8 cellular contexts compared by ENCODE assay signal in the genomic region with DNA sequence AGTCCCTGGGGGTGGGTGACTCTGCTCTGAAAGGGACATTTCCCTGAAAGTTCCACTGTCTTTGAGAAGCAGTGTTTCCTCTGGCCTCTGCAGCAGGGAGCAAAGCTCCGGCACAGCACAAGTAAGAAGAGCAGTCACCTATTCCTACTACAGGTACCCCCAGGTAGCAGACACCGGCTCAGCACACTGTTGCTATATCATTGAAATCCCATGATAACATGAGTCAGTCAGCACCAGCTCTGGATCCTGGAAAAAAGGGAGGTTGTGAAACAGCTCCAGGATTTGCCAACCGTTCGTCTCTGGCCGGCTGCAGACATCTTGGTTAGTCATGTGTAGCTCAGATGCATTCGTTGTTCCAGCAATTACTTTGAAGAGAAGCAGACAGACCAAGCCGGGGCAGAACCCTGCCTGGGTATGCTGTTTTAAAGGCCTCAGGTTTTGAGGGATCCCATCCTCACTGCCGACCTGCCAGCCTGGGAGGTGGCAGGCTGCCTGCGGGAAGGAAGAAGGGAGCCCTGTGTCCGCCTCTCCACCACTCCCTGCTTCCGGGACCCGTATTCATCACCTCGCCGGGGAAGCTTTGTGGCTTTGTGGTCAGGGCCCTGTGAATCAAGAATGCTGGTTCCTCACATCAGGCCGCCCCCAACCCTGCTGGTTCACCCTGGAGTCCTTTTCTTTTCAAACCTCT.
DNase-seq lines count a peak whose midpoint lies in the region; ATAC-seq and TF ChIP-seq lines count a peak whose summit lies in the region.

No MANE protein-coding gene starts in this region.

- H3K36me3 ChIP-seq in suprapubic skin = peaks cover 2% of the 10 kb centered on the region

- H3K9me3 ChIP-seq in suprapubic skin = no peaks in the 10 kb centered on the region

- peak overlapping the region; percentile 51 to 96 (median 87) for H3K27ac Mint-ChIP-seq in naive thymus-derived CD8-positive, alpha-beta T cell

- H3K4me3 ChIP-seq in HFF-Myc (replicated peaks; ENCODE audit: low read depth, low read length) = peak overlapping the region; percentile 2; the same call in 1 of the 2 replicates
- H3K4me3 ChIP-seq in suprapubic skin = no peak overlapping the region

- POLR2A ChIA-PET in naive thymus-derived CD8-positive, alpha-beta T cell (lab: Charles Lee) = no interaction called here

- no peaks in the 10 kb centered on the region for H3K27me3 Mint-ChIP-seq in naive thymus-derived CD8-positive, alpha-beta T cell

- H3K9me3 Mint-ChIP-seq in naive thymus-derived CD8-positive, alpha-beta T cell = peaks cover 0 to 7% (median 0%) of the 10 kb centered on the region in 9 donors

- ATAC-seq in naive thymus-derived CD8-positive, alpha-beta T cell = peak; percentile 33 to 35
- ATAC-seq in GM18858 (IDR thresholded peaks at IDR 0.05; ENCODE audit: unreplicated experiment) = no peak

- no peak for TF ChIP-seq EP300 in suprapubic skin (IDR thresholded peaks at IDR 0.05)

- TF ChIP-seq CTCF in HFF-Myc (IDR thresholded peaks at IDR 0.05; ENCODE audit: low read depth, low read length, missing control alignments) = no peak
- TF ChIP-seq CTCF in suprapubic skin (IDR thresholded peaks at IDR 0.05) = no peak

- peak overlapping the region; percentile 92 for H3K27ac ChIP-seq in suprapubic skin

- no peaks in the 10 kb centered on the region for H3K27me3 ChIP-seq in suprapubic skin

- no peak for TF ChIP-seq POLR2A in suprapubic skin (IDR thresholded peaks at IDR 0.05)

- H3K4me1 Mint-ChIP-seq in naive thymus-derived CD8-positive, alpha-beta T cell = peaks cover 21 to 87% (median 76%) of the 10 kb centered on the region in 4 donors

- DNase-seq in HFF-Myc (ENCODE audit: extremely low read depth, low read depth) (peak; percentile 48), T-helper 22 cell (ENCODE audit: low read depth) (peak; percentile 48), astrocyte of the hippocampus (ENCODE audit: low read depth, low spot score) (peak; percentile 91), suprapubic skin (ENCODE audit: low spot score in 2 of 2) (peak in 1 of 2 donors; percentile 88), epidermal melanocyte (ENCODE audit: insufficient read length, low spot score) (no peak), HUDEP-2 (lab: John Stamatoyannopoulos, UW; ENCODE audit: unreplicated experiment in 76 of 76) (no peak)
- DNase-seq in naive thymus-derived CD8-positive, alpha-beta T cell = peak in 5 of 10 donors; percentile 6 to 33 (median 11)

- peaks cover 14 to 53% (median 34%) of the 10 kb centered on the region in 3 donors for H3K36me3 Mint-ChIP-seq in naive thymus-derived CD8-positive, alpha-beta T cell

- H3K4me3 Mint-ChIP-seq in naive thymus-derived CD8-positive, alpha-beta T cell = peak overlapping the region in 7 of 10 donors; percentile 14 to 68 (median 48)

- WGBS in suprapubic skin = 46% methylated on average over 13 of the region's 15 CpGs

- peaks cover 39% of the 10 kb centered on the region for H3K4me1 ChIP-seq in suprapubic skin

Comparison
In these comparisons a context has a peak if more than half of its experiments do, and no peak if none do; other contexts are left out.
1. DNase-seq: peak in HFF-Myc (single experiment), T-helper 22 cell (single experiment) and astrocyte of the hippocampus (single experiment); none in epidermal melanocyte (single experiment) and HUDEP-2 (0 of 76).